Comparison of ENCODE assay signal across 8 cellular contexts in genomic region chr9:132406554-132407122, GRCh38. TPM values are rescaled to one million over a fixed set of nuclear protein-coding genes. Genes with fewer than 3 reads are reported as not detected.
DNase-seq lines count a peak whose midpoint lies in the region; ATAC-seq and TF ChIP-seq lines count a peak whose summit lies in the region.

Gene TTF1, minus strand, starts transcription at chr9:132406840. Its CDS starts 4,019 bp downstream, at chr9:132402821.

- peaks cover 63% of the 10 kb centered on the region for H3K4me1 Mint-ChIP-seq in CD4-positive, alpha-beta T cell (ENCODE audit: low read depth)
- H3K4me1 Mint-ChIP-seq in activated CD8-positive, alpha-beta T cell treated with anti-CD3 and anti-CD28 coated beads, Interleukin-2, amount 10 ng/mL, durations not matched to agents 7 days and 5 days (ENCODE audit: low read depth) = peaks cover 51% of the 10 kb centered on the region

- peak within 1 kb of the TSS; percentile 48 for H3K27ac ChIP-seq in CD4-positive, alpha-beta T cell (ENCODE audit: low read depth, low read length)

- H3K4me3 Mint-ChIP-seq in CD4-positive, alpha-beta T cell = peak within 1 kb of the TSS; percentile 89
- H3K4me3 Mint-ChIP-seq in activated CD8-positive, alpha-beta T cell treated with anti-CD3 and anti-CD28 coated beads, Interleukin-2, amount 10 ng/mL, durations not matched to agents 7 days and 5 days = peak within 1 kb of the TSS; percentile 95

- H3K9me3 ChIP-seq in CD4-positive, alpha-beta T cell (ENCODE audit: control insufficient read depth, low read length) = no peaks in the 10 kb centered on the region

- CTCF ChIA-PET in CD4-positive, alpha-beta T cell (lab: Charles Lee) = no interaction called here
- CTCF ChIA-PET in activated CD8-positive, alpha-beta T cell treated with anti-CD3 and anti-CD28 coated beads, Interleukin-2, amount 10 ng/mL, durations not matched to agents 7 days and 5 days (lab: Charles Lee) = interaction anchor here (1.5 kb wide), 1 partner anchor 169 kb away, joined by 4 read pairs; no protein-coding TSS in a partner anchor

- intact Hi-C loops in CD4-positive, alpha-beta T cell (cut with DNase I, micrococcal nuclease) = loop anchor here (1.0 to 10.0 kb wide), 8 partner anchors 51 to 1282 kb away; partner anchors contain the start of genes GTF3C4 (in 1 of the 2), MED22 (in 1 of the 2), MED27 (in 1 of the 2) and NUP214 (in 1 of the 2)

- peaks cover 16% of the 10 kb centered on the region for H3K27me3 Mint-ChIP-seq in CD4-positive, alpha-beta T cell
- H3K27me3 Mint-ChIP-seq in activated CD8-positive, alpha-beta T cell treated with anti-CD3 and anti-CD28 coated beads, Interleukin-2, amount 10 ng/mL, durations not matched to agents 7 days and 5 days (ENCODE audit: low read depth) = peaks cover 14% of the 10 kb centered on the region

- H3K9me3 Mint-ChIP-seq in CD4-positive, alpha-beta T cell = no peaks in the 10 kb centered on the region
- no peaks in the 10 kb centered on the region for H3K9me3 Mint-ChIP-seq in activated CD8-positive, alpha-beta T cell treated with anti-CD3 and anti-CD28 coated beads, Interleukin-2, amount 10 ng/mL, durations not matched to agents 7 days and 5 days (ENCODE audit: insufficient read depth)

- DNase-seq in CD4-positive, alpha-beta T cell = peak; percentile 86 to 95 (median 93)
- DNase-seq in GM20000 (ENCODE audit: low spot score) (peak; percentile 94), HT-29 (ENCODE audit: low spot score) (peak; percentile 91), NK-92 (lab: John Stamatoyannopoulos, UW; ENCODE audit: unreplicated experiment) (peak; percentile 69), lung microvascular endothelial cell (ENCODE audit: low read depth in 2 of 2) (peak; percentile 94 to 95)
- DNase-seq in activated CD8-positive, alpha-beta T cell treated with anti-CD3 and anti-CD28 coated beads, Interleukin-2, amount 10 ng/mL, durations not matched to agents 7 days and 5 days = peak; percentile 97
- peak; percentile 88 for DNase-seq in effector CD8-positive, alpha-beta T cell (lab: John Stamatoyannopoulos, UW)
- DNase-seq in stimulated activated CD4-positive, alpha-beta T cell treated with anti-CD3 and anti-CD28 coated beads, TNF-alpha, amount 100 ng/mL, for 24 hours (ENCODE audit: low read depth in 3 of 3) = peak; percentile 86 to 91 (median 89)

- TF ChIP-seq CTCF in CD4-positive, alpha-beta T cell (IDR thresholded peaks at IDR 0.05) = no peak
- no peak for TF ChIP-seq CTCF in GM20000 (IDR thresholded peaks at IDR 0.05; ENCODE audit: extremely low read depth, missing control alignments)

- POLR2A ChIA-PET in CD4-positive, alpha-beta T cell (lab: Charles Lee) = interaction anchor here (0.9 to 1.0 kb wide), 2 partner anchors 56 to 263 kb away, joined by 3 to 5 read pairs; partner anchors contain the start of genes DDX31 and GTF3C4
- POLR2A ChIA-PET in activated CD8-positive, alpha-beta T cell treated with anti-CD3 and anti-CD28 coated beads, Interleukin-2, amount 10 ng/mL, durations not matched to agents 7 days and 5 days (lab: Charles Lee) = interaction anchor here (1.2 to 1.4 kb wide), 2 partner anchors 35 to 56 kb away, joined by 3 read pairs; no protein-coding TSS in a partner anchor

- H3K27ac Mint-ChIP-seq in CD4-positive, alpha-beta T cell = peak within 1 kb of the TSS; percentile 83
- peak within 1 kb of the TSS; percentile 83 for H3K27ac Mint-ChIP-seq in activated CD8-positive, alpha-beta T cell treated with anti-CD3 and anti-CD28 coated beads, Interleukin-2, amount 10 ng/mL, durations not matched to agents 7 days and 5 days

- H3K36me3 Mint-ChIP-seq in CD4-positive, alpha-beta T cell (ENCODE audit: low read depth) = peaks cover 32% of the 10 kb centered on the region
- H3K36me3 Mint-ChIP-seq in activated CD8-positive, alpha-beta T cell treated with anti-CD3 and anti-CD28 coated beads, Interleukin-2, amount 10 ng/mL, durations not matched to agents 7 days and 5 days (ENCODE audit: low read depth) = peaks cover 27% of the 10 kb centered on the region

- ATAC-seq in CD4-positive, alpha-beta T cell (ENCODE audit: poor library complexity) = peak; percentile 76
- peak; percentile 60 for ATAC-seq in activated CD8-positive, alpha-beta T cell treated with anti-CD3 and anti-CD28 coated beads, Interleukin-2, amount 10 ng/mL, durations not matched to agents 7 days and 5 days

- peaks cover 13% of the 10 kb centered on the region for H3K27me3 ChIP-seq in CD4-positive, alpha-beta T cell (ENCODE audit: control insufficient read depth, insufficient read depth, low read length)

RNA-seq across cellular contexts. Expression of gene TTF1, which starts in this region (rescaled TPM):
- 10 to 100 TPM; 12.4 to 12.8 TPM for total RNA-seq in CD4-positive, alpha-beta T cell
- total RNA-seq in HT-29 (2014; rRNA removed; shearing (Covaris generic)) = 6.4 and 7.9 TPM in 2 replicates
- total RNA-seq in activated CD8-positive, alpha-beta T cell treated with anti-CD3 and anti-CD28 coated beads, Interleukin-2, amount 10 ng/mL, durations not matched to agents 7 days and 5 days = 10 to 100 TPM; 32.3 to 35.1 TPM
- total RNA-seq in lung microvascular endothelial cell = 7.2 and 10.3 TPM in 2 replicates

Comparison
In these comparisons a context has a peak if more than half of its experiments do, and no peak if none do; other contexts are left out.
1. Peak in every context shown above with its lines: DNase-seq, ATAC-seq and H3K27ac ChIP-seq.